ENCODE assay signal across 25 cellular contexts in genomic region chr13:106369091-106369490, GRCh38.
DNase-seq lines count a peak whose midpoint lies in the region; ATAC-seq, FAIRE-seq and TF ChIP-seq lines count a peak whose summit lies in the region.
"Had no signal": no experiment of that assay in that cellular context is flagged by ENCODE, and none has a peak within 500 bp of the region (broad histone marks: within the 10 kb centered on the region; RNA-seq: fewer than 3 reads in every experiment).

No MANE protein-coding gene starts in this region.

- no peak overlapping the region for H2AK5ac ChIP-seq in neuronal stem cell (ENCODE audit: low read depth, low read length)

- peaks cover 27% of the 10 kb centered on the region for H3K4me1 Mint-ChIP-seq in endothelial cell (ENCODE audit: unreplicated experiment)
- H3K4me1 Mint-ChIP-seq in activated T-cell treated with anti-CD3 and anti-CD28 coated beads, Interleukin-2, amount 50 U/mL, for 4 hours (ENCODE audit: low read depth), result no peaks in the 10 kb centered on the region

- ATAC-seq in activated T-cell treated with anti-CD3 and anti-CD28 coated beads, Interleukin-2, amount 50 U/mL, for 4 hours, result no peak
- ATAC-seq: HepG2 had no signal

- no peak overlapping the region for H2BK15ac ChIP-seq in neuronal stem cell (ENCODE audit: low read length)

- H3K14ac ChIP-seq in neuronal stem cell (ENCODE audit: low read length), result no peak overlapping the region

- H3K27me3 Mint-ChIP-seq in endothelial cell (ENCODE audit: unreplicated experiment), result no peaks in the 10 kb centered on the region
- H3K27me3 Mint-ChIP-seq in activated T-cell treated with anti-CD3 and anti-CD28 coated beads, Interleukin-2, amount 50 U/mL, for 4 hours (ENCODE audit: low read depth), result peaks cover 2% of the 10 kb centered on the region

- H3K27me3 ChIP-seq in neuronal stem cell (ENCODE audit: control insufficient read depth in 3 of 3, insufficient read depth in 3 of 3, low read depth in 1 of 3, low read length in 3 of 3) (no peaks in the 10 kb centered on the region), H7 (ENCODE audit: control insufficient read depth, insufficient read depth, low read length) (no peaks in the 10 kb centered on the region)
- H3K27me3 ChIP-seq: BE2C, SJSA1 had no signal

- peak; percentile 21 for FAIRE-seq in D721Med (lab: Jason Lieb, UNC)
- FAIRE-seq: GM18507, HepG2 had no signal

- peaks cover 14 to 23% of the 10 kb centered on the region in 2 donors for H3K4me1 ChIP-seq in neuronal stem cell (ENCODE audit: control insufficient read depth in 2 of 2, insufficient read depth in 1 of 2, low read depth in 1 of 2, low read length in 2 of 2)
- H3K4me1 ChIP-seq: BE2C had no signal

- H3K9ac ChIP-seq in neuronal stem cell (ENCODE audit: low read depth, low read length, poor library complexity), result no peak overlapping the region

- H2BK120ac ChIP-seq in neuronal stem cell (ENCODE audit: low read depth, low read length), result no peak overlapping the region

- H3K27ac ChIP-seq in neuronal stem cell (replicated peaks; ENCODE audit: low read length), result peak overlapping the region; percentile 70
- H3K27ac ChIP-seq: SJSA1 had no signal

- H3K4ac ChIP-seq in neuronal stem cell (ENCODE audit: low read length), result no peak overlapping the region

- H3K4me3 ChIP-seq in neuronal stem cell (ENCODE audit: low read length in 2 of 2), result no peak overlapping the region
- no peak overlapping the region for H3K4me3 ChIP-seq in H7 (ENCODE audit: insufficient read depth, low read depth, low read length)
- H3K4me3 ChIP-seq: SJSA1 had no signal

- WGBS in neuronal stem cell (ENCODE audit: extremely low coverage in 2 of 2, insufficient read length in 2 of 2, insufficient replicate concordance in 1 of 2), 2 donors, result no CpG with 5 or more reads among the region's 6 CpGs

- H3K18ac ChIP-seq in neuronal stem cell (ENCODE audit: low read length), result no peak overlapping the region

- no peak overlapping the region for H2BK5ac ChIP-seq in neuronal stem cell (ENCODE audit: low read length)

- H3K9me3 Mint-ChIP-seq in endothelial cell (ENCODE audit: unreplicated experiment), result no peaks in the 10 kb centered on the region
- H3K9me3 Mint-ChIP-seq in activated T-cell treated with anti-CD3 and anti-CD28 coated beads, Interleukin-2, amount 50 U/mL, for 4 hours, result peaks cover 7% of the 10 kb centered on the region

- H3K36me3 ChIP-seq in neuronal stem cell (replicated peaks in 1 of 2; ENCODE audit: control insufficient read depth in 2 of 2, insufficient read depth in 2 of 2, low read length in 2 of 2) (no peaks in the 10 kb centered on the region), H7 (replicated peaks; ENCODE audit: control insufficient read depth, insufficient read depth, low read length) (no peaks in the 10 kb centered on the region)
- H3K36me3 ChIP-seq: BE2C, SJSA1 had no signal

- H3K27ac Mint-ChIP-seq in endothelial cell (ENCODE audit: unreplicated experiment), result peak overlapping the region; percentile 14

- DNase-seq in D721Med (ENCODE audit: insufficient read length, low spot score) (no peak), amniotic epithelial cell (ENCODE audit: low read depth) (peak; percentile 65), endothelial cell (ENCODE audit: low spot score) (no peak), neuronal stem cell (ENCODE audit: low spot score) (peak; percentile 29), DMS 273 (lab: John Stamatoyannopoulos, UW; ENCODE audit: unreplicated experiment) (no peak), H7 (no peak)
- DNase-seq in activated T-cell treated with anti-CD3 and anti-CD28 coated beads, Interleukin-2, amount 50 U/mL, for 4 hours, result no peak
- no peak for DNase-seq in activated effector memory CD4-positive, alpha-beta T cell treated with Interleukin-2 at 50 U/mL for 16 hours
- DNase-seq: 8988T, ACHN, BE2C, Calu3, DMS53, GOT3, Karpas-422, NCI-H1092 treated with DMSO at 0.1 percent for 48 hours, NCI-H1436 treated with DMSO at 0.1 percent for 48 hours, NCI-H1930, NCI-H2107, NCI-H524, Right ventricle myocardium superior, RPMI8226 had no signal

- no peak overlapping the region for H4K91ac ChIP-seq in neuronal stem cell (ENCODE audit: low read depth, low read length, poor library complexity)

- H3K4me3 Mint-ChIP-seq in endothelial cell (ENCODE audit: unreplicated experiment), result no peak overlapping the region
- H3K4me3 Mint-ChIP-seq in activated T-cell treated with anti-CD3 and anti-CD28 coated beads, Interleukin-2, amount 50 U/mL, for 4 hours, result no peak overlapping the region

- H3K36me3 Mint-ChIP-seq in endothelial cell (ENCODE audit: low read depth, unreplicated experiment), result no peaks in the 10 kb centered on the region
- H3K36me3 Mint-ChIP-seq in activated T-cell treated with anti-CD3 and anti-CD28 coated beads, Interleukin-2, amount 50 U/mL, for 4 hours (ENCODE audit: insufficient read depth), result no peaks in the 10 kb centered on the region

- H3K23ac ChIP-seq in neuronal stem cell (ENCODE audit: low read depth, low read length, poor library complexity), result no peak overlapping the region

- TF ChIP-seq CTCF in D721Med (IDR thresholded peaks at IDR 0.05; ENCODE audit: insufficient read depth, missing control alignments) (no peak), endothelial cell (IDR thresholded peaks at IDR 0.05; ENCODE audit: unreplicated experiment) (no peak)

- peaks cover 2 to 14% of the 10 kb centered on the region in 2 donors for H3K9me3 ChIP-seq in neuronal stem cell (replicated peaks in 1 of 2; ENCODE audit: control insufficient read depth in 2 of 2, insufficient read depth in 1 of 2, low read depth in 1 of 2, low read length in 2 of 2)
- H3K9me3 ChIP-seq: BE2C had no signal

- no peak overlapping the region for H2BK12ac ChIP-seq in neuronal stem cell (ENCODE audit: low read length)

- H4K8ac ChIP-seq in neuronal stem cell (ENCODE audit: low read depth, low read length), result no peak overlapping the region

- peak overlapping the region; percentile 15 for H3K4me2 ChIP-seq in neuronal stem cell (ENCODE audit: insufficient read depth, low read length, poor library complexity, severe bottlenecking)

- H3K79me1 ChIP-seq in neuronal stem cell (ENCODE audit: low read depth, low read length), result no peaks in the 10 kb centered on the region

- no peak overlapping the region for H2AFZ ChIP-seq in neuronal stem cell (ENCODE audit: low read length)

Comparison
In these comparisons a context has a peak if more than half of its experiments do, and no peak if none do; other contexts are left out.
1. DNase-seq: peak in amniotic epithelial cell (single experiment) and neuronal stem cell (single experiment); none in D721Med (single experiment), endothelial cell (single experiment), activated T-cell treated with anti-CD3 and anti-CD28 coated beads, Interleukin-2, amount 50 U/mL, for 4 hours (single experiment), activated effector memory CD4-positive, alpha-beta T cell treated with Interleukin-2 at 50 U/mL for 16 hours (single experiment), DMS 273 (single experiment) and H7 (single experiment).